Comparison of ENCODE assay signal across 26 cellular contexts in genomic region chr4:122073615-122074014, GRCh38.
"Had no signal": no experiment of that assay in that cellular context is flagged by ENCODE, and none has a peak within 500 bp of the region (broad histone marks: within the 10 kb centered on the region; RNA-seq: fewer than 3 reads in every experiment).

No MANE protein-coding gene starts in this region.

- ATAC-seq: esophagus mucosa; gastrocnemius medialis; heart left ventricle; left lobe of liver; natural killer cell; stimulated activated effector memory CD8-positive, alpha-beta T cell treated with anti-CD3 and anti-CD28 coated beads, Interleukin-12 subunit alpha, Interleukin-12 subunit beta, amount 100 ng/mL, for 72 hours had no signal

- H3K4me3 Mint-ChIP-seq: dendritic cell treated with granulocyte-macrophage colony-stimulating factor and Interleukin-4, amounts not matched to agents 40 ng/mL and 50 ng/mL, for 4 days; endodermal cell; memory B cell; natural killer cell; stimulated activated effector memory CD8-positive, alpha-beta T cell treated with anti-CD3 and anti-CD28 coated beads, Interleukin-12 subunit alpha, Interleukin-12 subunit beta, amount 100 ng/mL, for 72 hours had no signal

- H3K36me3 ChIP-seq: gastrocnemius medialis, heart left ventricle, neutrophil, sigmoid colon, stomach, thyroid gland, vagina had no signal

- H3K9me3 Mint-ChIP-seq: dendritic cell treated with granulocyte-macrophage colony-stimulating factor and Interleukin-4, amounts not matched to agents 40 ng/mL and 50 ng/mL, for 4 days; endodermal cell; memory B cell; natural killer cell; stimulated activated effector memory CD8-positive, alpha-beta T cell treated with anti-CD3 and anti-CD28 coated beads, Interleukin-12 subunit alpha, Interleukin-12 subunit beta, amount 100 ng/mL, for 72 hours had no signal

- H3K9me3 ChIP-seq: gastrocnemius medialis, heart left ventricle, neutrophil, sigmoid colon, stomach, thyroid gland, vagina had no signal

- H3K27me3 ChIP-seq: gastrocnemius medialis, hepatocyte, neutrophil, sigmoid colon, stomach, thyroid gland, vagina had no signal

- H3K4me1 ChIP-seq: gastrocnemius medialis, heart left ventricle, parathyroid adenoma, sigmoid colon, stomach, thyroid gland, vagina had no signal

- DNase-seq: effector CD8-positive, alpha-beta T cell; endodermal cell; foreskin fibroblast; gastrocnemius medialis; heart left ventricle; kidney; natural killer cell; sigmoid colon; stimulated activated CD4-positive, alpha-beta T cell treated with anti-CD3 and anti-CD28 coated beads, Interleukin-2, amount 100 ng/mL, for 24 hours; stimulated activated CD4-positive, alpha-beta T cell treated with anti-CD3 and anti-CD28 coated beads, Interleukin-4, amount 100 ng/mL, for 24 hours; stimulated activated naive CD4-positive, alpha-beta T cell treated with Interleukin-2 at 50 U/mL for 16 hours; stomach; thyroid gland; trophoblast cell had no signal

- H3K36me3 Mint-ChIP-seq: memory B cell; natural killer cell; stimulated activated effector memory CD8-positive, alpha-beta T cell treated with anti-CD3 and anti-CD28 coated beads, Interleukin-12 subunit alpha, Interleukin-12 subunit beta, amount 100 ng/mL, for 72 hours had no signal

- H3K27ac Mint-ChIP-seq: dendritic cell treated with granulocyte-macrophage colony-stimulating factor and Interleukin-4, amounts not matched to agents 40 ng/mL and 50 ng/mL, for 4 days; endodermal cell; memory B cell; natural killer cell; progenitor cell of endocrine pancreas; stimulated activated effector memory CD8-positive, alpha-beta T cell treated with anti-CD3 and anti-CD28 coated beads, Interleukin-12 subunit alpha, Interleukin-12 subunit beta, amount 100 ng/mL, for 72 hours had no signal

- H3K4me3 ChIP-seq: gastrocnemius medialis, heart left ventricle, hepatocyte, lung, sigmoid colon, stomach, thyroid gland, vagina had no signal

- H3K27ac ChIP-seq: epithelial cell of prostate, gastrocnemius medialis, heart left ventricle, hepatocyte, neutrophil, parathyroid adenoma, sigmoid colon, stomach, thyroid gland, vagina had no signal

- H3K4me1 Mint-ChIP-seq: endodermal cell; memory B cell; natural killer cell; stimulated activated effector memory CD8-positive, alpha-beta T cell treated with anti-CD3 and anti-CD28 coated beads, Interleukin-12 subunit alpha, Interleukin-12 subunit beta, amount 100 ng/mL, for 72 hours had no signal
